Comparison of ENCODE assay signal across 1 cellular context in the genomic region with DNA sequence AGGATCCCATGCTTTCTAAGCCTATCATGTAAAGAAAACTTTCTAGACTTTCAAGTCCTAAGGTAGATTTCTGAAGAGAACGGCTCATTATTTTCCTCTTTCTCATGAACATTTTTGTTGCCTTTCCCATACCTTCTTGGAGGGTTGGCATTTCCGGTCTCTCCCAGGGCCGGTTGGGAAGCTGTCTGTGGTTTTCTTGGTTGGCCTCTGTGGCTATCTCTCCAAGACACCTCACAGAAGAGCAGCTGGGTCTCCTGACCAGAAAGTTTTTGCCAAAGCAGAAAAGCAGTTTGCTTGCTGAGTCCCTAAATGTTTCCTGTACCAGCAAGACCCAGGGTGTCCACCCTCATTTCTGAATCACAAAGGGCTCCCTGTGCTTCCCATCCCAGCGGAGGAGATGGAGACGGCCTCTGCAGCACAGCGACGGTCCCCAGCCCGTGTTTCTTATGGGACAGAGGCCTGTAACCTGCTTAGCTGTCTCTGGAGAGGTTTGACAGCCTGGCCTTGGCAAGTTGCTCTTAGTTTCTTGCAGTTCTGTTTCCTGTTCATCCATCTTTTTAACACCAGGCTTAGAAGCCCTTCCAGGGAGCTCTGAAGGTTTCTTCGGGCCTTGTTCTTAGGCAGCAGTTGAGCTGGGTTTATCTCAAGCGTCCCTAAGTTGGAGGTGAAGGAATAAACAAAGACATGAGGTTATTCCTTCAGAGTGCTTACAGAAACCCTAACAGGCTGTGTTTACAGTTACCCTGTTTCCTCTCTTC.
TF ChIP-seq lines count a peak whose summit lies in the region.

No MANE protein-coding gene starts in this region.

TF ChIP-seq in GM23338, 12 proteins besides CTCF, POLR2A, EP300 and RAD21 (continued from another document):
- TF ChIP-seq, protein P1, sequence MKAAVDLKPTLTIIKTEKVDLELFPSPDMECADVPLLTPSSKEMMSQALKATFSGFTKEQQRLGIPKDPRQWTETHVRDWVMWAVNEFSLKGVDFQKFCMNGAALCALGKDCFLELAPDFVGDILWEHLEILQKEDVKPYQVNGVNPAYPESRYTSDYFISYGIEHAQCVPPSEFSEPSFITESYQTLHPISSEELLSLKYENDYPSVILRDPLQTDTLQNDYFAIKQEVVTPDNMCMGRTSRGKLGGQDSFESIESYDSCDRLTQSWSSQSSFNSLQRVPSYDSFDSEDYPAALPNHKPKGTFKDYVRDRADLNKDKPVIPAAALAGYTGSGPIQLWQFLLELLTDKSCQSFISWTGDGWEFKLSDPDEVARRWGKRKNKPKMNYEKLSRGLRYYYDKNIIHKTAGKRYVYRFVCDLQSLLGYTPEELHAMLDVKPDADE (IDR thresholded peaks at IDR 0.05), result no peak
- TF ChIP-seq STAT1 (IDR thresholded peaks at IDR 0.05; ENCODE audit: unreplicated experiment), result no peak
- no peak for TF ChIP-seq EZH2phosphoT487 (IDR thresholded peaks at IDR 0.05; ENCODE audit: unreplicated experiment)
- no peak for TF ChIP-seq NANOG (IDR thresholded peaks at IDR 0.05; ENCODE audit: borderline replicate concordance)
- TF ChIP-seq EZH2 (IDR thresholded peaks at IDR 0.05; ENCODE audit: low read depth, unreplicated experiment), result no peak
- TF ChIP-seq POLR2AphosphoS5 (IDR thresholded peaks at IDR 0.05; ENCODE audit: low read depth), result no peak
- TF ChIP-seq, protein P2, sequence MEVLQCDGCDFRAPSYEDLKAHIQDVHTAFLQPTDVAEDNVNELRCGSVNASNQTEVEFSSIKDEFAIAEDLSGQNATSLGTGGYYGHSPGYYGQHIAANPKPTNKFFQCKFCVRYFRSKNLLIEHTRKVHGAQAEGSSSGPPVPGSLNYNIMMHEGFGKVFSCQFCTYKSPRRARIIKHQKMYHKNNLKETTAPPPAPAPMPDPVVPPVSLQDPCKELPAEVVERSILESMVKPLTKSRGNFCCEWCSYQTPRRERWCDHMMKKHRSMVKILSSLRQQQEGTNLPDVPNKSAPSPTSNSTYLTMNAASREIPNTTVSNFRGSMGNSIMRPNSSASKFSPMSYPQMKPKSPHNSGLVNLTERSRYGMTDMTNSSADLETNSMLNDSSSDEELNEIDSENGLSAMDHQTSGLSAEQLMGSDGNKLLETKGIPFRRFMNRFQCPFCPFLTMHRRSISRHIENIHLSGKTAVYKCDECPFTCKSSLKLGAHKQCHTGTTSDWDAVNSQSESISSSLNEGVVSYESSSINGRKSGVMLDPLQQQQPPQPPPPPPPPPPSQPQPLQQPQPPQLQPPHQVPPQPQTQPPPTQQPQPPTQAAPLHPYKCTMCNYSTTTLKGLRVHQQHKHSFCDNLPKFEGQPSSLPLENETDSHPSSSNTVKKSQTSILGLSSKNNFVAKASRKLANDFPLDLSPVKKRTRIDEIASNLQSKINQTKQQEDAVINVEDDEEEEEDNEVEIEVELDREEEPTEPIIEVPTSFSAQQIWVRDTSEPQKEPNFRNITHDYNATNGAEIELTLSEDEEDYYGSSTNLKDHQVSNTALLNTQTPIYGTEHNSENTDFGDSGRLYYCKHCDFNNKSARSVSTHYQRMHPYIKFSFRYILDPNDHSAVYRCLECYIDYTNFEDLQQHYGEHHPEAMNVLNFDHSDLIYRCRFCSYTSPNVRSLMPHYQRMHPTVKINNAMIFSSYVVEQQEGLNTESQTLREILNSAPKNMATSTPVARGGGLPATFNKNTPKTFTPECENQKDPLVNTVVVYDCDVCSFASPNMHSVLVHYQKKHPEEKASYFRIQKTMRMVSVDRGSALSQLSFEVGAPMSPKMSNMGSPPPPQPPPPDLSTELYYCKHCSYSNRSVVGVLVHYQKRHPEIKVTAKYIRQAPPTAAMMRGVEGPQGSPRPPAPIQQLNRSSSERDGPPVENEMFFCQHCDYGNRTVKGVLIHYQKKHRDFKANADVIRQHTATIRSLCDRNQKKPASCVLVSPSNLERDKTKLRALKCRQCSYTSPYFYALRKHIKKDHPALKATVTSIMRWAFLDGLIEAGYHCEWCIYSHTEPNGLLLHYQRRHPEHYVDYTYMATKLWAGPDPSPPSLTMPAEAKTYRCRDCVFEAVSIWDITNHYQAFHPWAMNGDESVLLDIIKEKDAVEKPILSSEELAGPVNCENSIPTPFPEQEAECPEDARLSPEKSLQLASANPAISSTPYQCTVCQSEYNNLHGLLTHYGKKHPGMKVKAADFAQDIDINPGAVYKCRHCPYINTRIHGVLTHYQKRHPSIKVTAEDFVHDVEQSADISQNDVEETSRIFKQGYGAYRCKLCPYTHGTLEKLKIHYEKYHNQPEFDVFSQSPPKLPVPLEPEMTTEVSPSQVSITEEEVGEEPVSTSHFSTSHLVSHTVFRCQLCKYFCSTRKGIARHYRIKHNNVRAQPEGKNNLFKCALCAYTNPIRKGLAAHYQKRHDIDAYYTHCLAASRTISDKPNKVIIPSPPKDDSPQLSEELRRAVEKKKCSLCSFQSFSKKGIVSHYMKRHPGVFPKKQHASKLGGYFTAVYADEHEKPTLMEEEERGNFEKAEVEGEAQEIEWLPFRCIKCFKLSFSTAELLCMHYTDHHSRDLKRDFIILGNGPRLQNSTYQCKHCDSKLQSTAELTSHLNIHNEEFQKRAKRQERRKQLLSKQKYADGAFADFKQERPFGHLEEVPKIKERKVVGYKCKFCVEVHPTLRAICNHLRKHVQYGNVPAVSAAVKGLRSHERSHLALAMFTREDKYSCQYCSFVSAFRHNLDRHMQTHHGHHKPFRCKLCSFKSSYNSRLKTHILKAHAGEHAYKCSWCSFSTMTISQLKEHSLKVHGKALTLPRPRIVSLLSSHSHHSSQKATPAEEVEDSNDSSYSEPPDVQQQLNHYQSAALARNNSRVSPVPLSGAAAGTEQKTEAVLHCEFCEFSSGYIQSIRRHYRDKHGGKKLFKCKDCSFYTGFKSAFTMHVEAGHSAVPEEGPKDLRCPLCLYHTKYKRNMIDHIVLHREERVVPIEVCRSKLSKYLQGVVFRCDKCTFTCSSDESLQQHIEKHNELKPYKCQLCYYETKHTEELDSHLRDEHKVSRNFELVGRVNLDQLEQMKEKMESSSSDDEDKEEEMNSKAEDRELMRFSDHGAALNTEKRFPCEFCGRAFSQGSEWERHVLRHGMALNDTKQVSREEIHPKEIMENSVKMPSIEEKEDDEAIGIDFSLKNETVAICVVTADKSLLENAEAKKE (CRISPR knock-in tag; IDR thresholded peaks at IDR 0.05), result no peak
- TF ChIP-seq ZNF331 (CRISPR knock-in tag; IDR thresholded peaks at IDR 0.05; ENCODE audit: low read depth), result no peak
- TF ChIP-seq JUNB (IDR thresholded peaks at IDR 0.05; ENCODE audit: unreplicated experiment), result no peak
- TF ChIP-seq, protein P3, sequence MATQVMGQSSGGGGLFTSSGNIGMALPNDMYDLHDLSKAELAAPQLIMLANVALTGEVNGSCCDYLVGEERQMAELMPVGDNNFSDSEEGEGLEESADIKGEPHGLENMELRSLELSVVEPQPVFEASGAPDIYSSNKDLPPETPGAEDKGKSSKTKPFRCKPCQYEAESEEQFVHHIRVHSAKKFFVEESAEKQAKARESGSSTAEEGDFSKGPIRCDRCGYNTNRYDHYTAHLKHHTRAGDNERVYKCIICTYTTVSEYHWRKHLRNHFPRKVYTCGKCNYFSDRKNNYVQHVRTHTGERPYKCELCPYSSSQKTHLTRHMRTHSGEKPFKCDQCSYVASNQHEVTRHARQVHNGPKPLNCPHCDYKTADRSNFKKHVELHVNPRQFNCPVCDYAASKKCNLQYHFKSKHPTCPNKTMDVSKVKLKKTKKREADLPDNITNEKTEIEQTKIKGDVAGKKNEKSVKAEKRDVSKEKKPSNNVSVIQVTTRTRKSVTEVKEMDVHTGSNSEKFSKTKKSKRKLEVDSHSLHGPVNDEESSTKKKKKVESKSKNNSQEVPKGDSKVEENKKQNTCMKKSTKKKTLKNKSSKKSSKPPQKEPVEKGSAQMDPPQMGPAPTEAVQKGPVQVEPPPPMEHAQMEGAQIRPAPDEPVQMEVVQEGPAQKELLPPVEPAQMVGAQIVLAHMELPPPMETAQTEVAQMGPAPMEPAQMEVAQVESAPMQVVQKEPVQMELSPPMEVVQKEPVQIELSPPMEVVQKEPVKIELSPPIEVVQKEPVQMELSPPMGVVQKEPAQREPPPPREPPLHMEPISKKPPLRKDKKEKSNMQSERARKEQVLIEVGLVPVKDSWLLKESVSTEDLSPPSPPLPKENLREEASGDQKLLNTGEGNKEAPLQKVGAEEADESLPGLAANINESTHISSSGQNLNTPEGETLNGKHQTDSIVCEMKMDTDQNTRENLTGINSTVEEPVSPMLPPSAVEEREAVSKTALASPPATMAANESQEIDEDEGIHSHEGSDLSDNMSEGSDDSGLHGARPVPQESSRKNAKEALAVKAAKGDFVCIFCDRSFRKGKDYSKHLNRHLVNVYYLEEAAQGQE (IDR thresholded peaks at IDR 0.05; ENCODE audit: unreplicated experiment), result no peak
TF ChIP-seq in GM23338: peak in this region for 0.
